ENCODE assay signal across 9 cellular contexts in genomic region chr3:105866656-105867653, GRCh38. TPM values are rescaled to one million over a fixed set of nuclear protein-coding genes. Genes with fewer than 3 reads are reported as not detected.
DNase-seq lines count a peak whose midpoint lies in the region; ATAC-seq and TF ChIP-seq lines count a peak whose summit lies in the region.
"Had no signal": no experiment of that assay in that cellular context is flagged by ENCODE, and none has a peak within 500 bp of the region (broad histone marks: within the 10 kb centered on the region; RNA-seq: fewer than 3 reads in every experiment).

No MANE protein-coding gene starts in this region.

- 0 out of 2 replicates have a peak, but pooled peaks cover 4% of the 10 kb centered on the region for H3K4me1 ChIP-seq in HEK293 (ENCODE audit: control insufficient read depth, insufficient read depth, low read length)

- no peak for ATAC-seq in activated CD8-positive, alpha-beta memory T cell treated with anti-CD3 and anti-CD28 coated beads, Interleukin-2, amount 10 ng/mL, durations not matched to agents 7 days and 5 days
- ATAC-seq: mucosa of descending colon had no signal

- H3K27me3 Mint-ChIP-seq in activated CD8-positive, alpha-beta memory T cell treated with anti-CD3 and anti-CD28 coated beads, Interleukin-2, amount 10 ng/mL, durations not matched to agents 7 days and 5 days, result no peaks in the 10 kb centered on the region

- H3K36me3 Mint-ChIP-seq in activated CD8-positive, alpha-beta memory T cell treated with anti-CD3 and anti-CD28 coated beads, Interleukin-2, amount 10 ng/mL, durations not matched to agents 7 days and 5 days, result peaks cover 36% of the 10 kb centered on the region

- POLR2A ChIA-PET in HEK293 (lab: Yijun Ruan, JAX), result no interaction called here

- H3K36me3 ChIP-seq in HEK293 (ENCODE audit: control insufficient read depth in 2 of 2, insufficient read depth in 1 of 2, low read length in 2 of 2), result peaks cover 0 to 2% of the 10 kb centered on the region in 2 experiments; a peak in 1 of 3 replicates

- H3K4me3 ChIP-seq in HEK293 (ENCODE audit: low read depth, low read length), result peak overlapping the region; percentile 98

- H3K4me3 Mint-ChIP-seq in activated CD8-positive, alpha-beta memory T cell treated with anti-CD3 and anti-CD28 coated beads, Interleukin-2, amount 10 ng/mL, durations not matched to agents 7 days and 5 days, result peak overlapping the region; percentile 90

- no peak overlapping the region; the same call in 1 of the 2 replicates for H3K27ac ChIP-seq in HEK293 (ENCODE audit: extremely low read depth, low read depth, low read length)

- H3K27ac Mint-ChIP-seq in activated CD8-positive, alpha-beta memory T cell treated with anti-CD3 and anti-CD28 coated beads, Interleukin-2, amount 10 ng/mL, durations not matched to agents 7 days and 5 days, result peak overlapping the region; percentile 89

- TF ChIP-seq CTCF in HEK293 (tag by site-specific recombination; IDR thresholded peaks at IDR 0.05), result no peak

- H3K9me3 ChIP-seq in HEK293 (ENCODE audit: control insufficient read depth, insufficient read depth, low read depth, low read length), result no peaks in the 10 kb centered on the region
- H3K9me3 ChIP-seq: mucosa of descending colon had no signal

- DNase-seq in activated CD8-positive, alpha-beta memory T cell treated with anti-CD3 and anti-CD28 coated beads, Interleukin-2, amount 10 ng/mL, durations not matched to agents 7 days and 5 days, result peak; percentile 50
- DNase-seq in activated CD8-positive, alpha-beta memory T cell treated with anti-CD3 and anti-CD28 coated beads for 24 hours, result no peak
- DNase-seq in NCI-H69 (lab: John Stamatoyannopoulos, UW) (peak; percentile 25), midbrain (lab: John Stamatoyannopoulos, UW) (peak; percentile 40), middle frontal gyrus (ENCODE audit: extremely low spot score, low spot score) (no peak), NCI-H1092 treated with DMSO at 0.1 percent for 48 hours (lab: John Stamatoyannopoulos, UW) (no peak)
- peak; percentile 23 for DNase-seq in central memory CD4-positive, alpha-beta T cell

- H3K4me1 Mint-ChIP-seq in activated CD8-positive, alpha-beta memory T cell treated with anti-CD3 and anti-CD28 coated beads, Interleukin-2, amount 10 ng/mL, durations not matched to agents 7 days and 5 days, result peaks cover 47% of the 10 kb centered on the region

- H3K9me3 Mint-ChIP-seq in activated CD8-positive, alpha-beta memory T cell treated with anti-CD3 and anti-CD28 coated beads, Interleukin-2, amount 10 ng/mL, durations not matched to agents 7 days and 5 days (ENCODE audit: low read depth), result no peaks in the 10 kb centered on the region

- CTCF ChIA-PET in activated CD8-positive, alpha-beta memory T cell treated with anti-CD3 and anti-CD28 coated beads, Interleukin-2, amount 10 ng/mL, durations not matched to agents 7 days and 5 days (lab: Charles Lee), result interaction anchor here (1.0 to 1.4 kb wide), 5 partner anchors 9 to 61 kb away, joined by 3 to 4 read pairs (median 3); no protein-coding TSS in a partner anchor
- CTCF ChIA-PET in HEK293 (lab: Yijun Ruan, JAX), result interaction anchor here (0.7 kb wide), 2 partner anchors 157 to 1252 kb away, joined by 3 read pairs; no protein-coding TSS in a partner anchor

TF ChIP-seq in HEK293, 187 proteins besides CTCF, POLR2A, EP300 and RAD21:
- TF ChIP-seq MZF1 (tag by site-specific recombination; IDR thresholded peaks at IDR 0.05; ENCODE audit: borderline replicate concordance) (no peak), ZNF335 (tag by site-specific recombination; conservative IDR thresholded peaks at IDR 0.05) (0 out of 2 replicates have a peak, but pooled peaks have one; percentile 27), PRDM6 (tag by site-specific recombination; IDR thresholded peaks at IDR 0.05) (peak; percentile 52), PRDM4 (tag by site-specific recombination; IDR thresholded peaks at IDR 0.05) (peak; percentile 84), OSR2 (tag by site-specific recombination; IDR thresholded peaks at IDR 0.05) (0 out of 2 replicates have a peak, but pooled peaks have one; percentile 29), ZNF701 (tag by site-specific recombination; IDR thresholded peaks at IDR 0.05) (no peak), FEZF1 (tag by site-specific recombination; IDR thresholded peaks at IDR 0.05) (0 out of 2 replicates have a peak, but pooled peaks have one; percentile 25), PRDM10 (tag by site-specific recombination; IDR thresholded peaks at IDR 0.05) (peak; percentile 64), ZNF658 (tag by site-specific recombination; IDR thresholded peaks at IDR 0.05) (no peak), ZNF146 (tag by site-specific recombination; IDR thresholded peaks at IDR 0.05) (0 out of 2 replicates have a peak, but pooled peaks have one; percentile 13), WT1 (tag by site-specific recombination; IDR thresholded peaks at IDR 0.05) (peak; percentile 25; the same call in 1 of the 2 replicates)
TF ChIP-seq in HEK293: peak in this region for 8.

RNA-seq across cellular contexts. Expression of gene CBLB, which starts 1.9 kb away (rescaled TPM):
- 100 to 1,000 TPM; 125 to 158 TPM for total RNA-seq in activated CD8-positive, alpha-beta memory T cell treated with anti-CD3 and anti-CD28 coated beads, Interleukin-2, amount 10 ng/mL, durations not matched to agents 7 days and 5 days

Comparison
In these comparisons a context has a peak if more than half of its experiments do, and no peak if none do; other contexts are left out.
1. DNase-seq: peak in activated CD8-positive, alpha-beta memory T cell treated with anti-CD3 and anti-CD28 coated beads, Interleukin-2, amount 10 ng/mL, durations not matched to agents 7 days and 5 days (single experiment), NCI-H69 (single experiment), central memory CD4-positive, alpha-beta T cell (single experiment) and midbrain (single experiment); none in activated CD8-positive, alpha-beta memory T cell treated with anti-CD3 and anti-CD28 coated beads for 24 hours (single experiment), middle frontal gyrus (single experiment) and NCI-H1092 treated with DMSO at 0.1 percent for 48 hours (single experiment).